ENCODE assay signal across 22 cellular contexts in the genomic region with DNA sequence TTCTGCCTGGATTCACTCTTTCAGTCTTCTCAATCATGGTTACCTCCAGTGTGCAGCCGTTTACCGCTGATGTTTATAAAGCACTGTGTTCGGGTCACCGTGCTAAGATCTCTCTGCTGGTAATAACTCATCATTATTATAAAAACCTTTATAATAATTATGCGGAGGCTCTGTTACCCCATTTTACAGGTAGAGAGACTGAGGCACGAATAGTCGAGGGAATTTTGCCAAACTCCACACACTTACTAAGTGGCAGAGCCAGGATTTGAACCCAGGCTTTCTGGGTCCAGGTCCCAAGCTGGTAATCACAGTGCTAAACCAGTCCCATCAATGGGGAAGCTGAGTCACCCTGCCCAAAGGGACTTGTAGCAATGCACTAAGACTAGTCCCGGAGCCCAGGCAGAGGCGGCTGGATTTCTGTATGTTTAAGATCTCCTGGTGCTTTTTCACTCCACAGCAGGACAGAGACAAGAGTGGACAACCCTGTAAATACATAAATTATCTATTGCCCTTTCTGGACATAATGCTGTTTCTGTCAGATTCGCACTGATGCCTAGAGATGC. TPM values are rescaled to one million over a fixed set of nuclear protein-coding genes. Genes with fewer than 3 reads are reported as not detected.
A peak's percentile ranks its signal among the peaks of the same experiment; 100 is the strongest.
DNase-seq lines count a peak whose midpoint lies in the region; ATAC-seq, FAIRE-seq and TF ChIP-seq lines count a peak whose summit lies in the region.
"Had no signal": no experiment of that assay in that cellular context is flagged by ENCODE, and none has a peak within 500 bp of the region (broad histone marks: within the 10 kb centered on the region; RNA-seq: fewer than 3 reads in every experiment).

No MANE protein-coding gene starts in this region.

- DNase-seq in A549 (ENCODE audit: low read depth in 1 of 2, low spot score in 1 of 2), result no peak
- DNase-seq in CD4-positive, CD25-positive, alpha-beta regulatory T cell, result no peak
- DNase-seq in astrocyte (ENCODE audit: low read depth), result no peak
- DNase-seq in mesenchymal stem cell, result peak; percentile 26
- no peak for DNase-seq in testis
- DNase-seq in NCI-H2171 (lab: John Stamatoyannopoulos, UW), result no peak
- no peak for DNase-seq in hepatic stellate cell (ENCODE audit: low spot score)
- DNase-seq in neural progenitor cell (ENCODE audit: low spot score), result no peak
- DNase-seq: activated CD4-positive, alpha-beta memory T cell treated with anti-CD3 and anti-CD28 coated beads, Interleukin-2, amount 10 ng/mL, durations not matched to agents 7 days and 5 days; activated T-cell treated with anti-CD3 and anti-CD28 coated beads, Interleukin-2, amount 50 U/mL, for 48 hours; Calu3; dermis blood vessel endothelial cell; NCI-H146; NCI-H2227 treated with DMSO at 0.1 percent for 48 hours; occipital lobe; SIG-M5; stimulated activated CD4-positive, alpha-beta T cell treated with anti-CD3 and anti-CD28 coated beads, Interleukin-15, amount 100 ng/mL, for 24 hours; T-cell; thyroid gland had no signal

- TF ChIP-seq EP300 in A549 (IDR thresholded peaks at IDR 0.05), result no peak

- no peaks in the 10 kb centered on the region for H3K27me3 ChIP-seq in CD4-positive, CD25-positive, alpha-beta regulatory T cell (ENCODE audit: control insufficient read depth, insufficient read depth, low read length)
- H3K27me3 ChIP-seq in astrocyte (ENCODE audit: insufficient read depth, low read length), result no peaks in the 10 kb centered on the region
- H3K27me3 ChIP-seq in mesenchymal stem cell (ENCODE audit: control insufficient read depth in 1 of 2, insufficient read depth in 1 of 2, low read length in 2 of 2), result no peaks in the 10 kb centered on the region
- H3K27me3 ChIP-seq in testis, result no peaks in the 10 kb centered on the region
- no peaks in the 10 kb centered on the region for H3K27me3 ChIP-seq in neural progenitor cell
- H3K27me3 ChIP-seq: breast epithelium, right atrium auricular region, thyroid gland had no signal

- TF ChIP-seq CTCF in A549 (IDR thresholded peaks at IDR 0.05), result no peak
- TF ChIP-seq CTCF in astrocyte (IDR thresholded peaks at IDR 0.05; ENCODE audit: insufficient read depth, low read depth, low read length), result no peak
- TF ChIP-seq CTCF in testis (IDR thresholded peaks at IDR 0.05), result no peak
- no peak for TF ChIP-seq CTCF in neural progenitor cell (IDR thresholded peaks at IDR 0.05)

- TF ChIP-seq POLR2A in A549 (IDR thresholded peaks at IDR 0.05; ENCODE audit: low read length) (no peak), testis (IDR thresholded peaks at IDR 0.05) (no peak)

- peaks cover 4 to 39% (median 24%) of the 10 kb centered on the region in 4 donors for H3K4me1 Mint-ChIP-seq in CD4-positive, CD25-positive, alpha-beta regulatory T cell
- H3K4me1 Mint-ChIP-seq in astrocyte (ENCODE audit: low read depth, unreplicated experiment), result peaks cover 35% of the 10 kb centered on the region
- peaks cover 40% of the 10 kb centered on the region for H3K4me1 Mint-ChIP-seq in neural progenitor cell

- no peak overlapping the region for H3K4me3 Mint-ChIP-seq in CD4-positive, CD25-positive, alpha-beta regulatory T cell
- H3K4me3 Mint-ChIP-seq in astrocyte (ENCODE audit: unreplicated experiment), result no peak overlapping the region
- no peak overlapping the region for H3K4me3 Mint-ChIP-seq in neural progenitor cell
- H3K4me3 Mint-ChIP-seq: activated CD4-positive, alpha-beta memory T cell treated with anti-CD3 and anti-CD28 coated beads, Interleukin-2, amount 10 ng/mL, durations not matched to agents 7 days and 5 days; activated naive CD8-positive, alpha-beta T cell; T-cell had no signal

- CTCF ChIA-PET in A549 (lab: Yijun Ruan, JAX), result interaction anchor here (6.5 kb wide), 1 partner anchor 42 kb away, joined by 54 read pairs; no protein-coding TSS in a partner anchor

- no peak overlapping the region for H4K8ac ChIP-seq in mesenchymal stem cell (ENCODE audit: low read length)

- H3K4me3 ChIP-seq in A549 (no peak overlapping the region), astrocyte (ENCODE audit: insufficient read depth, low read depth, low read length) (no peak overlapping the region), mesenchymal stem cell (ENCODE audit: insufficient read depth in 1 of 2, low read depth in 1 of 2, low read length in 2 of 2) (no peak overlapping the region), testis (no peak overlapping the region), neural progenitor cell (no peak overlapping the region)
- H3K4me3 ChIP-seq in CD4-positive, CD25-positive, alpha-beta regulatory T cell (ENCODE audit: low read depth, low read length), result no peak overlapping the region
- H3K4me3 ChIP-seq: breast epithelium, right atrium auricular region, thyroid gland had no signal

- H2BK12ac ChIP-seq in mesenchymal stem cell (ENCODE audit: low read length in 2 of 2), result peak overlapping the region; percentile 20 to 57

- H3K18ac ChIP-seq in mesenchymal stem cell (ENCODE audit: low read depth in 1 of 2, low read length in 2 of 2), result no peak overlapping the region

- ATAC-seq in A549, result no peak
- no peak for ATAC-seq in CD4-positive, CD25-positive, alpha-beta regulatory T cell (ENCODE audit: low read depth in 2 of 2)
- ATAC-seq: T-cell had no signal

- TF ChIP-seq RAD21 in A549 (conservative IDR thresholded peaks at IDR 0.05 in 1 of 2, IDR thresholded peaks at IDR 0.05 in 1 of 2), result no peak

- no peaks in the 10 kb centered on the region for H3K27me3 Mint-ChIP-seq in CD4-positive, CD25-positive, alpha-beta regulatory T cell
- H3K27me3 Mint-ChIP-seq in astrocyte (ENCODE audit: low read depth, unreplicated experiment) (no peaks in the 10 kb centered on the region), neural progenitor cell (ENCODE audit: insufficient read depth, low read depth) (peaks cover 5% of the 10 kb centered on the region)
- H3K27me3 Mint-ChIP-seq: activated CD4-positive, alpha-beta memory T cell treated with anti-CD3 and anti-CD28 coated beads, Interleukin-2, amount 10 ng/mL, durations not matched to agents 7 days and 5 days; activated naive CD8-positive, alpha-beta T cell; T-cell had no signal

- H3K23ac ChIP-seq in mesenchymal stem cell (ENCODE audit: low read length in 2 of 2), result no peak overlapping the region

- H3K4me1 ChIP-seq in A549, result peaks cover 83% of the 10 kb centered on the region
- H3K4me1 ChIP-seq in CD4-positive, CD25-positive, alpha-beta regulatory T cell (ENCODE audit: control insufficient read depth, insufficient read depth, low read length, poor library complexity, severe bottlenecking), result peaks cover 29% of the 10 kb centered on the region
- H3K4me1 ChIP-seq in astrocyte (ENCODE audit: insufficient read depth, low read length), result peaks cover 76% of the 10 kb centered on the region
- H3K4me1 ChIP-seq in mesenchymal stem cell (ENCODE audit: control insufficient read depth, insufficient read depth, low read depth, low read length), result peaks cover 60% of the 10 kb centered on the region
- H3K4me1 ChIP-seq in testis, result peaks cover 21% of the 10 kb centered on the region
- H3K4me1 ChIP-seq in neural progenitor cell, result peaks cover 6% of the 10 kb centered on the region

- WGBS in A549 (ENCODE audit: missing lambda C conversion rate), result 92% methylated on average over 10 of the region's 10 CpGs
- 93% methylated on average over 10 of the region's 10 CpGs for whole genome bisulfite sequencing in mesenchymal stem cell
- 91 to 96% methylated on average over 10 of the region's 10 CpGs for WGBS in testis, 2 donors

- no peaks in the 10 kb centered on the region for H3K9me3 ChIP-seq in A549
- H3K9me3 ChIP-seq in CD4-positive, CD25-positive, alpha-beta regulatory T cell (ENCODE audit: control insufficient read depth in 2 of 2, low read length in 2 of 2), result no peaks in the 10 kb centered on the region
- no peaks in the 10 kb centered on the region for H3K9me3 ChIP-seq in astrocyte (ENCODE audit: insufficient read depth, low read depth, low read length)
- no peaks in the 10 kb centered on the region for H3K9me3 ChIP-seq in mesenchymal stem cell (ENCODE audit: control insufficient read depth, low read length)
- H3K9me3 ChIP-seq in testis, result no peaks in the 10 kb centered on the region
- H3K9me3 ChIP-seq in neural progenitor cell (ENCODE audit: low read depth), result no peaks in the 10 kb centered on the region
- H3K9me3 ChIP-seq: breast epithelium, right atrium auricular region, thyroid gland had no signal

- peak overlapping the region; percentile 24 for H2AK5ac ChIP-seq in mesenchymal stem cell (ENCODE audit: low read length, severe bottlenecking)

- no peak overlapping the region for H2BK120ac ChIP-seq in mesenchymal stem cell (ENCODE audit: low read depth, low read length)

- H2AFZ ChIP-seq in astrocyte (ENCODE audit: low read depth, low read length) (no peak overlapping the region), mesenchymal stem cell (ENCODE audit: low read depth, low read length) (no peak overlapping the region), neural progenitor cell (replicated peaks) (no peak overlapping the region)

- H3F3A ChIP-seq in neural progenitor cell (ENCODE audit: low read depth), result no peaks in the 10 kb centered on the region

- no peak overlapping the region for H2BK5ac ChIP-seq in mesenchymal stem cell (ENCODE audit: low read depth, low read length, poor library complexity, severe bottlenecking)

- H4K20me1 ChIP-seq in astrocyte (ENCODE audit: insufficient read depth, low read length), result no peaks in the 10 kb centered on the region
- H4K20me1 ChIP-seq in neural progenitor cell (ENCODE audit: low read depth), result no peaks in the 10 kb centered on the region

- POLR2A ChIA-PET in A549 (lab: Yijun Ruan, JAX), result no interaction called here

- no peak overlapping the region for H4K91ac ChIP-seq in mesenchymal stem cell (ENCODE audit: low read length)

- H3K4ac ChIP-seq in mesenchymal stem cell (ENCODE audit: low read depth in 1 of 2, low read length in 2 of 2), result no peak overlapping the region

- no peak overlapping the region for H3K4me2 ChIP-seq in A549
- H3K4me2 ChIP-seq in astrocyte (ENCODE audit: low read length), result no peak overlapping the region
- no peak overlapping the region for H3K4me2 ChIP-seq in mesenchymal stem cell (ENCODE audit: low read length, poor library complexity, severe bottlenecking)
- no peak overlapping the region for H3K4me2 ChIP-seq in neural progenitor cell

- intact Hi-C loops in testis (cut with DNase I; ENCODE audit: low total_unique reads), result no loop called here

- H3K9ac ChIP-seq in astrocyte (ENCODE audit: low read length), result no peak overlapping the region
- peak overlapping the region; percentile 72 for H3K9ac ChIP-seq in mesenchymal stem cell (ENCODE audit: low read length)
- no peak overlapping the region for H3K9ac ChIP-seq in neural progenitor cell

- peaks cover 84% of the 10 kb centered on the region for H3K79me2 ChIP-seq in astrocyte (ENCODE audit: insufficient read depth, low read length)
- no peaks in the 10 kb centered on the region for H3K79me2 ChIP-seq in neural progenitor cell (ENCODE audit: low read depth)

- H3K14ac ChIP-seq in mesenchymal stem cell (ENCODE audit: low read length in 2 of 2), result no peak overlapping the region

- no peaks in the 10 kb centered on the region for H3K36me3 ChIP-seq in CD4-positive, CD25-positive, alpha-beta regulatory T cell (ENCODE audit: control insufficient read depth, insufficient read depth, low read length)
- peaks cover 33% of the 10 kb centered on the region for H3K36me3 ChIP-seq in astrocyte (ENCODE audit: insufficient read depth, low read length)
- H3K36me3 ChIP-seq in mesenchymal stem cell (ENCODE audit: control insufficient read depth in 1 of 2, insufficient read depth in 2 of 2, low read depth in 1 of 2, low read length in 2 of 2), result peaks cover 32 to 36% of the 10 kb centered on the region in 2 experiments
- no peaks in the 10 kb centered on the region for H3K36me3 ChIP-seq in testis (ENCODE audit: low read depth, missing control alignments)
- no peaks in the 10 kb centered on the region for H3K36me3 ChIP-seq in neural progenitor cell
- H3K36me3 ChIP-seq: breast epithelium, right atrium auricular region, thyroid gland had no signal

- FAIRE-seq in A549 (lab: Jason Lieb, UNC) (no peak), astrocyte (lab: Jason Lieb, UNC) (no peak)

- H3K79me1 ChIP-seq in mesenchymal stem cell (replicated peaks; ENCODE audit: low read length, poor library complexity, severe bottlenecking), result peaks cover 15% of the 10 kb centered on the region

- H3K27ac ChIP-seq in A549 (peak overlapping the region; percentile 92 to 94), astrocyte (ENCODE audit: low read depth, low read length) (peak overlapping the region; percentile 60), mesenchymal stem cell (ENCODE audit: low read length, poor library complexity, severe bottlenecking) (peak overlapping the region; percentile 5), testis (no peak overlapping the region), neural progenitor cell (no peak overlapping the region)
- no peak overlapping the region for H3K27ac ChIP-seq in CD4-positive, CD25-positive, alpha-beta regulatory T cell (ENCODE audit: insufficient read depth, low read length, poor library complexity, severe bottlenecking)
- H3K27ac ChIP-seq: breast epithelium, thyroid gland had no signal

- peak overlapping the region; percentile 32 to 52 (median 51) for H3K27ac Mint-ChIP-seq in CD4-positive, CD25-positive, alpha-beta regulatory T cell
- H3K27ac Mint-ChIP-seq in astrocyte (ENCODE audit: unreplicated experiment), result peak overlapping the region; percentile 34
- H3K27ac Mint-ChIP-seq in neural progenitor cell, result no peak overlapping the region
- H3K27ac Mint-ChIP-seq: activated naive CD8-positive, alpha-beta T cell had no signal

- peaks cover 28% of the 10 kb centered on the region for H3K36me3 Mint-ChIP-seq in CD4-positive, CD25-positive, alpha-beta regulatory T cell
- peaks cover 6% of the 10 kb centered on the region for H3K36me3 Mint-ChIP-seq in astrocyte (ENCODE audit: low read depth, unreplicated experiment)
- peaks cover 3% of the 10 kb centered on the region for H3K36me3 Mint-ChIP-seq in neural progenitor cell

- H3K9me3 Mint-ChIP-seq in CD4-positive, CD25-positive, alpha-beta regulatory T cell, result no peaks in the 10 kb centered on the region
- H3K9me3 Mint-ChIP-seq in astrocyte (ENCODE audit: unreplicated experiment), result no peaks in the 10 kb centered on the region
- H3K9me3 Mint-ChIP-seq in neural progenitor cell, result peaks cover 3% of the 10 kb centered on the region
- H3K9me3 Mint-ChIP-seq: activated CD4-positive, alpha-beta memory T cell treated with anti-CD3 and anti-CD28 coated beads, Interleukin-2, amount 10 ng/mL, durations not matched to agents 7 days and 5 days; T-cell had no signal

- H2BK15ac ChIP-seq in mesenchymal stem cell (ENCODE audit: low read depth, poor library complexity, severe bottlenecking), result no peak overlapping the region

RNA-seq across cellular contexts. Expression of gene SYNJ2, which starts 48.1 kb away (rescaled TPM):
- polyA plus RNA-seq in A549 (2011; rRNA removed), result 22.3 and 24.7 TPM in 2 replicates
- 28.9 and 30.2 TPM in 2 replicates for polyA plus RNA-seq in A549 (2012; cell fraction: cytosol; rRNA removed)
- 21.6 and 25.1 TPM in 2 replicates for polyA plus RNA-seq in A549 (2012; cell fraction: nucleus; rRNA removed)
- polyA plus RNA-seq in A549 (2017; fragmentation: RNase III; extraction: RNeasy Plus Mini Kit Qiagen cat#74134 plus additional on column Dnase treatment), result 26.5 to 28.5 TPM (median 26.7 TPM) in 3 replicates
- 31.0 and 31.9 TPM in 2 replicates for polyA minus RNA-seq in A549 (2011; rRNA and poly(A)+ RNA removed)
- total RNA-seq in CD4-positive, CD25-positive, alpha-beta regulatory T cell, result 46.3 TPM
- 10 to 100 TPM in 2 of 4 donors, 1 to 10 TPM in 2; 6.4 to 12.4 (median 8.6) TPM for polyA plus RNA-seq in CD4-positive, CD25-positive, alpha-beta regulatory T cell
- 28.4 and 31.8 TPM in 2 replicates for total RNA-seq in astrocyte
- 14.0 TPM for polyA plus RNA-seq in mesenchymal stem cell (2013, experiment 1 of 2)
- 12.9 TPM for polyA plus RNA-seq in mesenchymal stem cell (2013, experiment 2 of 2)
- total RNA-seq in testis, result 1 to 10 TPM; 5.8 to 7.6 TPM
- polyA plus RNA-seq in testis (ENCODE audit: insufficient read depth, low read depth, low replicate concordance), result 17.7 TPM
- 2.5 and 4.8 TPM in 2 replicates for total RNA-seq in neural progenitor cell (ENCODE audit: low replicate concordance)

Comparison
In these comparisons a context has a peak if more than half of its experiments do, and no peak if none do; other contexts are left out.
1. H3K27ac ChIP-seq: peak in A549 (2 of 2), astrocyte (single experiment) and mesenchymal stem cell (single experiment); none in CD4-positive, CD25-positive, alpha-beta regulatory T cell (single experiment), testis (0 of 2) and neural progenitor cell (single experiment).